Comparison of ENCODE assay signal across 12 cellular contexts in genomic region chr9:129493002-129493713, GRCh38.
DNase-seq lines count a peak whose midpoint lies in the region; ATAC-seq and TF ChIP-seq lines count a peak whose summit lies in the region.
"Had no signal": no experiment of that assay in that cellular context is flagged by ENCODE, and none has a peak within 500 bp of the region (broad histone marks: within the 10 kb centered on the region; RNA-seq: fewer than 3 reads in every experiment).

No MANE protein-coding gene starts in this region.

- no peak for DNase-seq in heart right ventricle
- no peak for DNase-seq in left ventricle myocardium superior
- DNase-seq in naive thymus-derived CD4-positive, alpha-beta T cell: no peak
- no peak for DNase-seq in uterus
- DNase-seq in endothelial cell (ENCODE audit: low spot score): no peak
- DNase-seq in cerebellum (ENCODE audit: low spot score): no peak
- DNase-seq: activated CD8-positive, alpha-beta memory T cell treated with anti-CD3 and anti-CD28 coated beads, Interleukin-2, amount 50 U/mL, for 48 hours; AML-193; NCI-H2081; stimulated activated CD4-positive, alpha-beta T cell treated with anti-CD3 and anti-CD28 coated beads, Interleukin-2, amount 100 ng/mL, for 48 hours had no signal

- POLR2A ChIA-PET in naive thymus-derived CD4-positive, alpha-beta T cell (lab: Charles Lee): no interaction called here

- H3K4me3 ChIP-seq in heart right ventricle: no peak overlapping the region
- H3K4me3 ChIP-seq in naive thymus-derived CD4-positive, alpha-beta T cell (ENCODE audit: low read length): no peak overlapping the region
- no peak overlapping the region for H3K4me3 ChIP-seq in uterus

- H3K4me3 Mint-ChIP-seq in brain: peak overlapping the region in 4 of 5 experiments; percentile 4 to 40 (median 27)
- H3K4me3 Mint-ChIP-seq in naive thymus-derived CD4-positive, alpha-beta T cell: peak overlapping the region in 6 of 10 donors; percentile 3 to 49 (median 34)
- no peak overlapping the region for H3K4me3 Mint-ChIP-seq in endothelial cell (ENCODE audit: unreplicated experiment)

- TF ChIP-seq CTCF in heart right ventricle (IDR thresholded peaks at IDR 0.05) (no peak), brain (conservative IDR thresholded peaks at IDR 0.05) (no peak), uterus (IDR thresholded peaks at IDR 0.05) (no peak), endothelial cell (IDR thresholded peaks at IDR 0.05; ENCODE audit: unreplicated experiment) (no peak)

- H3K4me1 ChIP-seq in heart right ventricle (peaks cover 24 to 89% (median 63%) of the 10 kb centered on the region in 9 donors), uterus (peaks cover 0 to 17% of the 10 kb centered on the region in 2 donors)
- peaks cover 33 to 42% of the 10 kb centered on the region in 2 donors for H3K4me1 ChIP-seq in naive thymus-derived CD4-positive, alpha-beta T cell (ENCODE audit: control insufficient read depth in 2 of 2, insufficient read depth in 2 of 2, low read length in 2 of 2)

- intact Hi-C loops in heart right ventricle (cut with DNase I): loop anchor here in 4 of 10 donors (5.0 to 10.0 kb wide), 5 partner anchors 112 to 356 kb away; partner anchors contain the start of gene IER5L (in 2 of the 4)
- intact Hi-C loops in left ventricle myocardium superior (cut with micrococcal nuclease): no loop called here
- intact Hi-C loops in naive thymus-derived CD4-positive, alpha-beta T cell (cut with micrococcal nuclease): no loop called here
- intact Hi-C loops in uterus (cut with DNase I; ENCODE audit: low total_unique reads): loop anchor here (10.0 kb wide), 2 partner anchors 318 to 348 kb away; partner anchors contain the start of gene IER5L

- H3K27me3 ChIP-seq in heart right ventricle (no peaks in the 10 kb centered on the region), uterus (no peaks in the 10 kb centered on the region)
- no peaks in the 10 kb centered on the region for H3K27me3 ChIP-seq in naive thymus-derived CD4-positive, alpha-beta T cell (ENCODE audit: control insufficient read depth in 2 of 2, insufficient read depth in 2 of 2, low read length in 2 of 2)

- H3K27me3 Mint-ChIP-seq in brain (no peaks in the 10 kb centered on the region), endothelial cell (ENCODE audit: unreplicated experiment) (peaks cover 23% of the 10 kb centered on the region)
- H3K27me3 Mint-ChIP-seq in naive thymus-derived CD4-positive, alpha-beta T cell: no peaks in the 10 kb centered on the region

- H3K4me1 Mint-ChIP-seq in brain (peaks cover 88% of the 10 kb centered on the region), endothelial cell (ENCODE audit: unreplicated experiment) (peaks cover 33% of the 10 kb centered on the region)
- H3K4me1 Mint-ChIP-seq in naive thymus-derived CD4-positive, alpha-beta T cell: peaks cover 23 to 57% (median 33%) of the 10 kb centered on the region in 7 donors

- CTCF ChIA-PET in naive thymus-derived CD4-positive, alpha-beta T cell (lab: Charles Lee): no interaction called here

- no peak for TF ChIP-seq POLR2A in uterus (IDR thresholded peaks at IDR 0.05)

- H3K9me3 Mint-ChIP-seq in brain (peaks cover 0 to 4% (median 0%) of the 10 kb centered on the region in 5 experiments), endothelial cell (ENCODE audit: unreplicated experiment) (no peaks in the 10 kb centered on the region)
- peaks cover 0 to 2% (median 0%) of the 10 kb centered on the region in 11 donors for H3K9me3 Mint-ChIP-seq in naive thymus-derived CD4-positive, alpha-beta T cell

- peak overlapping the region in 7 of 10 donors; percentile 17 to 100 (median 96) for H3K27ac ChIP-seq in heart right ventricle
- H3K27ac ChIP-seq in naive thymus-derived CD4-positive, alpha-beta T cell (ENCODE audit: low read depth, low read length): no peak overlapping the region
- peak overlapping the region; percentile 98 to 100 for H3K27ac ChIP-seq in uterus

- H3K36me3 Mint-ChIP-seq in brain (no peaks in the 10 kb centered on the region), endothelial cell (ENCODE audit: low read depth, unreplicated experiment) (peaks cover 3% of the 10 kb centered on the region)
- H3K36me3 Mint-ChIP-seq in naive thymus-derived CD4-positive, alpha-beta T cell: peaks cover 0 to 30% (median 0%) of the 10 kb centered on the region in 5 donors

- H3K27ac Mint-ChIP-seq in brain (peak overlapping the region; percentile 89 to 99 (median 98)), endothelial cell (ENCODE audit: unreplicated experiment) (no peak overlapping the region)
- peak overlapping the region in 2 of 9 donors; percentile 24 to 46 for H3K27ac Mint-ChIP-seq in naive thymus-derived CD4-positive, alpha-beta T cell

- ATAC-seq in heart right ventricle (no peak), left ventricle myocardium superior (no peak), HG02870 (IDR thresholded peaks at IDR 0.05; ENCODE audit: unreplicated experiment) (no peak)
- ATAC-seq in naive thymus-derived CD4-positive, alpha-beta T cell: no peak

- WGBS in heart right ventricle, 2 donors: 86 to 93% methylated on average over 9 of the region's 9 CpGs

- H3K36me3 ChIP-seq in heart right ventricle (peaks cover 0 to 25% (median 0%) of the 10 kb centered on the region in 9 donors), uterus (no peaks in the 10 kb centered on the region)
- no peaks in the 10 kb centered on the region for H3K36me3 ChIP-seq in naive thymus-derived CD4-positive, alpha-beta T cell (ENCODE audit: control insufficient read depth in 2 of 3, insufficient read depth in 3 of 3, low read length in 3 of 3)

- H3K9me3 ChIP-seq in heart right ventricle (no peaks in the 10 kb centered on the region), uterus (no peaks in the 10 kb centered on the region)
- H3K9me3 ChIP-seq in naive thymus-derived CD4-positive, alpha-beta T cell (ENCODE audit: control insufficient read depth in 2 of 3, low read length in 3 of 3): no peaks in the 10 kb centered on the region
